ENCODE assay signal across 26 cellular contexts in the genomic region with DNA sequence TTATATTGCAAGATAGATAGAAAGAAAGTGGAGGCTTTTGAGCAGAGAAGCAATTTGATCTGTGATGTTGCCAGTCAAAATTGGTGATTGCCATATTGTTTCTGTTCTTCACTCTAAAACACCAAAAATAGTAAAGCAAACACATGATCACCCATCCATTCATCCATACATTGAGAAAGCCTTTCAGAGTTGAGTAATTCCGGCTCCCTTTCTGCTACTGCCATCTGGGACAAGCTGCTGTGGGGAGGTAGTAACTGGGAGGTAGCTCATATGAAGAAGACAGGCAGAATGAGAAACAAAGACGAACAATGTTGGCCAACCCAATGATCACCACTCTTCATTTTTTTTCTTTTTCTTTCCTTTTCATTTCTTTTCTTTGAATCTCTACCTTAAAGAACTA. TPM values are rescaled to one million over a fixed set of nuclear protein-coding genes. Genes with fewer than 3 reads are reported as not detected.
DNase-seq lines count a peak whose midpoint lies in the region; ATAC-seq, FAIRE-seq and TF ChIP-seq lines count a peak whose summit lies in the region.
"Had no signal": no experiment of that assay in that cellular context is flagged by ENCODE, and none has a peak within 500 bp of the region (broad histone marks: within the 10 kb centered on the region; RNA-seq: fewer than 3 reads in every experiment).

No MANE protein-coding gene starts in this region.

- 82 to 100% (median 94%) methylated on average over 2 of the region's 2 CpGs for WGBS in stomach, 5 donors

- peaks cover 0 to 6% (median 0%) of the 10 kb centered on the region in 11 donors for H3K9me3 Mint-ChIP-seq in naive thymus-derived CD4-positive, alpha-beta T cell
- H3K9me3 Mint-ChIP-seq in activated CD8-positive, alpha-beta T cell treated with anti-CD3 and anti-CD28 coated beads for 36 hours: peaks cover 7% of the 10 kb centered on the region

- H3K4me3 Mint-ChIP-seq in naive thymus-derived CD4-positive, alpha-beta T cell: peak overlapping the region in 2 of 10 donors; percentile 8 to 83
- no peak overlapping the region for H3K4me3 Mint-ChIP-seq in activated CD8-positive, alpha-beta T cell treated with anti-CD3 and anti-CD28 coated beads for 36 hours
- H3K4me3 Mint-ChIP-seq: CD4-positive, alpha-beta memory T cell had no signal

- H3K27ac Mint-ChIP-seq in naive thymus-derived CD4-positive, alpha-beta T cell: peak overlapping the region in 8 of 9 donors; percentile 77 to 97 (median 90)
- H3K27ac Mint-ChIP-seq in activated CD8-positive, alpha-beta T cell treated with anti-CD3 and anti-CD28 coated beads for 36 hours: no peak overlapping the region

- intact Hi-C loops in naive thymus-derived CD4-positive, alpha-beta T cell (cut with micrococcal nuclease): no loop called here
- intact Hi-C loops in stomach (cut with DNase I; ENCODE audit: low total_unique reads): no loop called here
- intact Hi-C loops in activated CD8-positive, alpha-beta T cell treated with anti-CD3 and anti-CD28 coated beads for 36 hours (cut with micrococcal nuclease): no loop called here

- POLR2A ChIA-PET in naive thymus-derived CD4-positive, alpha-beta T cell (lab: Charles Lee): interaction anchor here (0.9 to 7.0 kb wide), 3 partner anchors 9 to 16 kb away, joined by 3 to 149 read pairs (median 6); no protein-coding TSS in a partner anchor
- POLR2A ChIA-PET in activated CD8-positive, alpha-beta T cell treated with anti-CD3 and anti-CD28 coated beads for 36 hours (lab: Charles Lee): interaction anchor here (0.9 to 1.0 kb wide), 2 partner anchors 18 to 77 kb away, joined by 3 read pairs; no protein-coding TSS in a partner anchor

- peaks cover 0 to 11% (median 3%) of the 10 kb centered on the region in 5 donors for H3K36me3 Mint-ChIP-seq in naive thymus-derived CD4-positive, alpha-beta T cell
- H3K36me3 Mint-ChIP-seq in activated CD8-positive, alpha-beta T cell treated with anti-CD3 and anti-CD28 coated beads for 36 hours (ENCODE audit: low read depth): peaks cover 1% of the 10 kb centered on the region
- H3K36me3 Mint-ChIP-seq: CD4-positive, alpha-beta memory T cell had no signal

- peaks cover 28 to 45% of the 10 kb centered on the region in 2 donors for H3K4me1 ChIP-seq in naive thymus-derived CD4-positive, alpha-beta T cell (ENCODE audit: control insufficient read depth in 2 of 2, insufficient read depth in 2 of 2, low read length in 2 of 2)
- H3K4me1 ChIP-seq in stomach: no peaks in the 10 kb centered on the region
- H3K4me1 ChIP-seq: BE2C, Caco-2 had no signal

- FAIRE-seq in GM12892 (lab: Jason Lieb, UNC): peak; percentile 42
- FAIRE-seq: HTR-8/SVneo had no signal

- peaks cover 31 to 83% (median 73%) of the 10 kb centered on the region in 7 donors for H3K4me1 Mint-ChIP-seq in naive thymus-derived CD4-positive, alpha-beta T cell
- peaks cover 51% of the 10 kb centered on the region for H3K4me1 Mint-ChIP-seq in activated CD8-positive, alpha-beta T cell treated with anti-CD3 and anti-CD28 coated beads for 36 hours (ENCODE audit: low read depth)

- no peak for TF ChIP-seq EP300 in stomach (IDR thresholded peaks at IDR 0.05)

- TF ChIP-seq POLR2A in GM12892 (IDR thresholded peaks at IDR 0.05; ENCODE audit: low read depth, low read length): no peak
- no peak for TF ChIP-seq POLR2A in stomach (IDR thresholded peaks at IDR 0.05)

- H3K36me3 ChIP-seq in naive thymus-derived CD4-positive, alpha-beta T cell (ENCODE audit: control insufficient read depth in 2 of 3, insufficient read depth in 3 of 3, low read length in 3 of 3): no peaks in the 10 kb centered on the region
- H3K36me3 ChIP-seq in stomach: no peaks in the 10 kb centered on the region
- H3K36me3 ChIP-seq: BE2C had no signal

- no peak overlapping the region for H3K27ac ChIP-seq in naive thymus-derived CD4-positive, alpha-beta T cell (ENCODE audit: low read depth, low read length)
- no peak overlapping the region for H3K27ac ChIP-seq in stomach
- H3K27ac ChIP-seq: 22Rv1 had no signal

- peak; percentile 46 for ATAC-seq in HG02852 (IDR thresholded peaks at IDR 0.05; ENCODE audit: unreplicated experiment)
- no peak for ATAC-seq in naive thymus-derived CD4-positive, alpha-beta T cell
- ATAC-seq in activated CD8-positive, alpha-beta T cell treated with anti-CD3 and anti-CD28 coated beads for 36 hours: no peak
- ATAC-seq: Panc1 had no signal

- CTCF ChIA-PET in naive thymus-derived CD4-positive, alpha-beta T cell (lab: Charles Lee): no interaction called here
- CTCF ChIA-PET in activated CD8-positive, alpha-beta T cell treated with anti-CD3 and anti-CD28 coated beads for 36 hours (lab: Charles Lee): interaction anchor here (0.9 to 2.8 kb wide), 6 partner anchors 10 to 78 kb away, joined by 3 to 8 read pairs (median 6); no protein-coding TSS in a partner anchor

- H3K27me3 Mint-ChIP-seq in naive thymus-derived CD4-positive, alpha-beta T cell: no peaks in the 10 kb centered on the region
- H3K27me3 Mint-ChIP-seq in activated CD8-positive, alpha-beta T cell treated with anti-CD3 and anti-CD28 coated beads for 36 hours: no peaks in the 10 kb centered on the region
- H3K27me3 Mint-ChIP-seq: CD4-positive, alpha-beta memory T cell had no signal

- no peaks in the 10 kb centered on the region for H3K9me3 ChIP-seq in naive thymus-derived CD4-positive, alpha-beta T cell (ENCODE audit: control insufficient read depth in 2 of 3, low read length in 3 of 3)
- H3K9me3 ChIP-seq in stomach: no peaks in the 10 kb centered on the region
- H3K9me3 ChIP-seq: BE2C, Caco-2, SK-N-SH had no signal

- TF ChIP-seq CTCF in stomach (IDR thresholded peaks at IDR 0.05): no peak
- TF ChIP-seq CTCF in activated CD8-positive, alpha-beta T cell treated with anti-CD3 and anti-CD28 coated beads for 36 hours (IDR thresholded peaks at IDR 0.05): no peak

- DNase-seq in NCI-H2171 treated with DMSO at 0.1 percent for 48 hours (lab: John Stamatoyannopoulos, UW): peak; percentile 48
- DNase-seq in NCI-H2171 (lab: John Stamatoyannopoulos, UW): no peak
- no peak for DNase-seq in GM12892 (ENCODE audit: insufficient read length)
- DNase-seq in naive thymus-derived CD4-positive, alpha-beta T cell: no peak
- DNase-seq in stomach: no peak
- DNase-seq in activated CD8-positive, alpha-beta T cell treated with anti-CD3 and anti-CD28 coated beads for 36 hours: no peak
- DNase-seq in stimulated activated CD4-positive, alpha-beta T cell treated with anti-CD3 and anti-CD28 coated beads, Interleukin-4, amount 100 ng/mL, for 1 hour: no peak
- DNase-seq: BE2C; Caco-2; CD4-positive, alpha-beta memory T cell; EL; GDM1; KBM-7; MV-4-11; NCI-H1105 treated with DMSO at 0.1 percent for 48 hours; NCI-H146; NCI-H1930; NCI-H2107; NCI-H2227 treated with DMSO at 0.1 percent for 48 hours; NCI-H526 treated with DMSO at 0.1 percent for 48 hours; SK-N-SH; T-helper 2 cell had no signal

- no peaks in the 10 kb centered on the region for H3K27me3 ChIP-seq in naive thymus-derived CD4-positive, alpha-beta T cell (ENCODE audit: control insufficient read depth in 2 of 2, insufficient read depth in 2 of 2, low read length in 2 of 2)
- H3K27me3 ChIP-seq in stomach: no peaks in the 10 kb centered on the region
- H3K27me3 ChIP-seq: BE2C had no signal

- no peak overlapping the region for H3K4me3 ChIP-seq in naive thymus-derived CD4-positive, alpha-beta T cell (ENCODE audit: low read length)
- no peak overlapping the region for H3K4me3 ChIP-seq in stomach

RNA-seq across cellular contexts. Expression of gene HBS1L, which starts 51.1 kb away (rescaled TPM):
- polyA plus RNA-seq in GM12892 (2012; ENCODE audit: missing spikeins): 90.0 TPM
- 100 to 1,000 TPM in 1 of 5 experiments, 10 to 100 TPM in 4; 70.0 to 112 (median 83.1) TPM for total RNA-seq in naive thymus-derived CD4-positive, alpha-beta T cell
- polyA plus RNA-seq in naive thymus-derived CD4-positive, alpha-beta T cell: 10 to 100 TPM; 61.4 to 70.5 TPM
- total RNA-seq in stomach: 10 to 100 TPM; 18.1 to 63.5 (median 48.7) TPM
- polyA plus RNA-seq in stomach: 10 to 100 TPM; 14.3 to 28.2 (median 23.2) TPM
- 100 to 1,000 TPM; 146 to 147 TPM for total RNA-seq in activated CD8-positive, alpha-beta T cell treated with anti-CD3 and anti-CD28 coated beads for 36 hours
